In the genomic region with DNA sequence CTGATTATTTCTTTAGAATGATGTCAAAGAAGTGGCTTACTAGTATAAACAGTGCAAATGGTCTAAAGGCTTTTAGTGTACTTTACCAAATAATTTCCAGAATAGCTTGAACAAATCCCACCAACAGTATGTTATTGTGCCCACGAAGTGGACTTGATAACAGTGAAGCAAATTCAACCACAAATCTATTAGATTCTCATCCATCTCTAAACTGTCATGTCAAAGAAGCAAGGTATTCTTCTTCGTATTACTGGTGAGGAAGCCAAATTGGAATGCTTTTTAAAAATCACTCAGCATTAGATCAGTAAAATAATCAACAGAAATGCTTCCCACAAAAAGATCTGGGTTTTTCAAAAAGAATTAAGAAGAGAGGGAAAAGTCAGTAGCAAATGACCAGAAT, we compare ENCODE assay signal across 8 cellular contexts.
"Had no signal": no experiment of that assay in that cellular context is flagged by ENCODE, and none has a peak within 500 bp of the region (broad histone marks: within the 10 kb centered on the region; RNA-seq: fewer than 3 reads in every experiment).

No MANE protein-coding gene starts in this region.

- H3K4me1 Mint-ChIP-seq: IgD-negative memory B cell had no signal

- H3K27ac Mint-ChIP-seq: IgD-negative memory B cell had no signal

- H3K4me3 ChIP-seq: K562 had no signal

- H3K27ac ChIP-seq: HL-60 had no signal

- DNase-seq: IMR-90, KBM-7, KG1 had no signal

- FAIRE-seq: HepG2, HTR-8/SVneo, K562 had no signal

- H3K4me3 Mint-ChIP-seq: IgD-negative memory B cell had no signal

- H3K9me3 Mint-ChIP-seq: IgD-negative memory B cell had no signal

- H3K27me3 Mint-ChIP-seq: IgD-negative memory B cell had no signal

- ATAC-seq: HepG2, K562 had no signal
